Comparison of ENCODE assay signal across 1 cellular context in the genomic region with DNA sequence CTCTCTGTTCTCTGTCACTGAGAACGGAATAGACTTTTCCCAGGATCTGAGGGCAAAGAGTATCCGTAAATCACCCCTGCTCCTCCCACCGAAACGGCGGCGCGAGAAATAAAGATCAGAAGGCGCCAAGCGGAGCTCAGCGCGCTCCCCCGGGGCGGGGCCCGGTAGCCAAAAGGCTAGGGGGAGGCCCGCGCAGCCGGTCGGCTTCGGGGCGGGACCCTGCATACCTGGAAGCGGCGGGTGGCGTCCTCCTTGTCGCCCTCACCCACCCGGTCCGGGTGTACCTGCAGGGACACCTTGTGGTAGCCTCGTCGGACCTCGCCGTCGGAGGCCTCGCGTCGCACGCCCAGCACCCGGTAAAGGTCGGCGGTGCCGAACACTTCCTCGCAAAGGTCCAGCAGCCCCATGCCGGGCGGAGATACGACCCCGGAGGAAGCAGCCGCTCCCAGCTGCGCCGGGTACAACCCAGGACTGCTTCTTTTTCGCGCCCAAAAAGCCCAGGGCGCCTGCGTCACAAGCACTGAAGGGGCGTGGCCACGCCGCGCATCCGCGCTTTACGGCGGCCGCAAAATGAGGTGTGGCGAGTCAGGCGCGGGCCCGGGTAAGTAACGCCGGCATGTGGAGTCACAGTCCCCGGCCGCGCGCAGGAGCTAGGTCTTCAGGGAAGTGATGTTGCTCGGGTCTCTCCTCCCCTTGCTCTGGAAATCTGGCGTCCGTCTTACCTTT.
TF ChIP-seq lines count a peak whose summit lies in the region.

A gene with protein sequence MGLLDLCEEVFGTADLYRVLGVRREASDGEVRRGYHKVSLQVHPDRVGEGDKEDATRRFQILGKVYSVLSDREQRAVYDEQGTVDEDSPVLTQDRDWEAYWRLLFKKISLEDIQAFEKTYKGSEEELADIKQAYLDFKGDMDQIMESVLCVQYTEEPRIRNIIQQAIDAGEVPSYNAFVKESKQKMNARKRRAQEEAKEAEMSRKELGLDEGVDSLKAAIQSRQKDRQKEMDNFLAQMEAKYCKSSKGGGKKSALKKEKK (minus strand): TSS at position 473 of the 726 bp plus-strand sequence. CDS start 66 bp downstream, at position 407.

TF ChIP-seq in H1, 55 proteins besides CTCF, POLR2A, EP300 and RAD21 (continued from another document):
- TF ChIP-seq HDAC2 (IDR thresholded peaks at IDR 0.05; ENCODE audit: borderline replicate concordance in 1 of 2, low read depth in 2 of 2, low read length in 2 of 2), result 0 out of 4 replicates have a peak, but pooled peaks of 1 of the 2 experiments have one; percentile 76
- TF ChIP-seq TAF7 (optimal IDR thresholded peaks at IDR 0.05; ENCODE audit: borderline replicate concordance, low read depth, low read length), result peak; percentile 97
